1 cellular context compared by ENCODE assay signal in the genomic region with DNA sequence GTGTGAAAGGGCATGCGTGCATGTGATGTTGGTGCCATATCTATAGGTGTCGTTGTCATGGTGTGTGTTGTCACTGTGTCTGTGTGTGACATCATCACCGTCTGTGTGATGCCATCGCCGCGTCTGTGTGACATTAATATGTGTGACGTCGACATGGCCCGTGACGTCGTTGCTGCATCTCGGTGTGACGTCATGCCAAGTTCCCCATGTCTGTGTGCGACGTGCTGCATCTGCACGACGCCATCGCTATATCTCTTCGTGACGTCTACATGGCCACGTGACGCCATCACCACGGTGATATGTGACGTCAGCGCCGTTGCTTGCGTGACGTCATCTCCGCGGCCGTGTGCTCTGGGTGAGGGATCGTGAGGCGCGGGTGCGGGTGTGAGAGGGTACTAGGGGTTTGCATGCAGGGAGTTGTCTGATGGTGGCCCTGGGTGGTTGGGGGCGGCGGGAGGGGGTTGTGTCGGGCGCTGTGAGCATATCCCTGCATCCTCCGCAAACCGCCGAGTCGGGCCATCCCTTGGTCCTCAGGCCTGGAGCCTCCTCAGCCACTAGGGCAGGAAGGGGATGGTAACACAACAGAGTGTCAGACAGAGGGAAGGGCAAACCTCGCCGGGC.
A peak's percentile ranks its signal among the peaks of the same experiment; 100 is the strongest.
TF ChIP-seq lines count a peak whose summit lies in the region.

No MANE protein-coding gene starts in this region.

TF ChIP-seq in K562, 482 proteins besides CTCF, POLR2A, EP300 and RAD21 (continued from another document and continues in another):
- TF ChIP-seq, protein P1, sequence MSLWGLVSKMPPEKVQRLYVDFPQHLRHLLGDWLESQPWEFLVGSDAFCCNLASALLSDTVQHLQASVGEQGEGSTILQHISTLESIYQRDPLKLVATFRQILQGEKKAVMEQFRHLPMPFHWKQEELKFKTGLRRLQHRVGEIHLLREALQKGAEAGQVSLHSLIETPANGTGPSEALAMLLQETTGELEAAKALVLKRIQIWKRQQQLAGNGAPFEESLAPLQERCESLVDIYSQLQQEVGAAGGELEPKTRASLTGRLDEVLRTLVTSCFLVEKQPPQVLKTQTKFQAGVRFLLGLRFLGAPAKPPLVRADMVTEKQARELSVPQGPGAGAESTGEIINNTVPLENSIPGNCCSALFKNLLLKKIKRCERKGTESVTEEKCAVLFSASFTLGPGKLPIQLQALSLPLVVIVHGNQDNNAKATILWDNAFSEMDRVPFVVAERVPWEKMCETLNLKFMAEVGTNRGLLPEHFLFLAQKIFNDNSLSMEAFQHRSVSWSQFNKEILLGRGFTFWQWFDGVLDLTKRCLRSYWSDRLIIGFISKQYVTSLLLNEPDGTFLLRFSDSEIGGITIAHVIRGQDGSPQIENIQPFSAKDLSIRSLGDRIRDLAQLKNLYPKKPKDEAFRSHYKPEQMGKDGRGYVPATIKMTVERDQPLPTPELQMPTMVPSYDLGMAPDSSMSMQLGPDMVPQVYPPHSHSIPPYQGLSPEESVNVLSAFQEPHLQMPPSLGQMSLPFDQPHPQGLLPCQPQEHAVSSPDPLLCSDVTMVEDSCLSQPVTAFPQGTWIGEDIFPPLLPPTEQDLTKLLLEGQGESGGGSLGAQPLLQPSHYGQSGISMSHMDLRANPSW (CRISPR knock-in tag; IDR thresholded peaks at IDR 0.05) = 0 out of 2 replicates have a peak, but pooled peaks have one; percentile 47
- peak; percentile 91; the same call in 1 of the 2 replicates for TF ChIP-seq ZC3H11A (IDR thresholded peaks at IDR 0.05; ENCODE audit: low read depth, low read length)
- 0 out of 4 replicates have a peak, but pooled peaks of 1 of the 2 experiments have one; percentile 58 for TF ChIP-seq ARNT (IDR thresholded peaks at IDR 0.05)
- TF ChIP-seq ZNF224 (CRISPR knock-in tag; IDR thresholded peaks at IDR 0.05) = no peak
- TF ChIP-seq, protein P2, sequence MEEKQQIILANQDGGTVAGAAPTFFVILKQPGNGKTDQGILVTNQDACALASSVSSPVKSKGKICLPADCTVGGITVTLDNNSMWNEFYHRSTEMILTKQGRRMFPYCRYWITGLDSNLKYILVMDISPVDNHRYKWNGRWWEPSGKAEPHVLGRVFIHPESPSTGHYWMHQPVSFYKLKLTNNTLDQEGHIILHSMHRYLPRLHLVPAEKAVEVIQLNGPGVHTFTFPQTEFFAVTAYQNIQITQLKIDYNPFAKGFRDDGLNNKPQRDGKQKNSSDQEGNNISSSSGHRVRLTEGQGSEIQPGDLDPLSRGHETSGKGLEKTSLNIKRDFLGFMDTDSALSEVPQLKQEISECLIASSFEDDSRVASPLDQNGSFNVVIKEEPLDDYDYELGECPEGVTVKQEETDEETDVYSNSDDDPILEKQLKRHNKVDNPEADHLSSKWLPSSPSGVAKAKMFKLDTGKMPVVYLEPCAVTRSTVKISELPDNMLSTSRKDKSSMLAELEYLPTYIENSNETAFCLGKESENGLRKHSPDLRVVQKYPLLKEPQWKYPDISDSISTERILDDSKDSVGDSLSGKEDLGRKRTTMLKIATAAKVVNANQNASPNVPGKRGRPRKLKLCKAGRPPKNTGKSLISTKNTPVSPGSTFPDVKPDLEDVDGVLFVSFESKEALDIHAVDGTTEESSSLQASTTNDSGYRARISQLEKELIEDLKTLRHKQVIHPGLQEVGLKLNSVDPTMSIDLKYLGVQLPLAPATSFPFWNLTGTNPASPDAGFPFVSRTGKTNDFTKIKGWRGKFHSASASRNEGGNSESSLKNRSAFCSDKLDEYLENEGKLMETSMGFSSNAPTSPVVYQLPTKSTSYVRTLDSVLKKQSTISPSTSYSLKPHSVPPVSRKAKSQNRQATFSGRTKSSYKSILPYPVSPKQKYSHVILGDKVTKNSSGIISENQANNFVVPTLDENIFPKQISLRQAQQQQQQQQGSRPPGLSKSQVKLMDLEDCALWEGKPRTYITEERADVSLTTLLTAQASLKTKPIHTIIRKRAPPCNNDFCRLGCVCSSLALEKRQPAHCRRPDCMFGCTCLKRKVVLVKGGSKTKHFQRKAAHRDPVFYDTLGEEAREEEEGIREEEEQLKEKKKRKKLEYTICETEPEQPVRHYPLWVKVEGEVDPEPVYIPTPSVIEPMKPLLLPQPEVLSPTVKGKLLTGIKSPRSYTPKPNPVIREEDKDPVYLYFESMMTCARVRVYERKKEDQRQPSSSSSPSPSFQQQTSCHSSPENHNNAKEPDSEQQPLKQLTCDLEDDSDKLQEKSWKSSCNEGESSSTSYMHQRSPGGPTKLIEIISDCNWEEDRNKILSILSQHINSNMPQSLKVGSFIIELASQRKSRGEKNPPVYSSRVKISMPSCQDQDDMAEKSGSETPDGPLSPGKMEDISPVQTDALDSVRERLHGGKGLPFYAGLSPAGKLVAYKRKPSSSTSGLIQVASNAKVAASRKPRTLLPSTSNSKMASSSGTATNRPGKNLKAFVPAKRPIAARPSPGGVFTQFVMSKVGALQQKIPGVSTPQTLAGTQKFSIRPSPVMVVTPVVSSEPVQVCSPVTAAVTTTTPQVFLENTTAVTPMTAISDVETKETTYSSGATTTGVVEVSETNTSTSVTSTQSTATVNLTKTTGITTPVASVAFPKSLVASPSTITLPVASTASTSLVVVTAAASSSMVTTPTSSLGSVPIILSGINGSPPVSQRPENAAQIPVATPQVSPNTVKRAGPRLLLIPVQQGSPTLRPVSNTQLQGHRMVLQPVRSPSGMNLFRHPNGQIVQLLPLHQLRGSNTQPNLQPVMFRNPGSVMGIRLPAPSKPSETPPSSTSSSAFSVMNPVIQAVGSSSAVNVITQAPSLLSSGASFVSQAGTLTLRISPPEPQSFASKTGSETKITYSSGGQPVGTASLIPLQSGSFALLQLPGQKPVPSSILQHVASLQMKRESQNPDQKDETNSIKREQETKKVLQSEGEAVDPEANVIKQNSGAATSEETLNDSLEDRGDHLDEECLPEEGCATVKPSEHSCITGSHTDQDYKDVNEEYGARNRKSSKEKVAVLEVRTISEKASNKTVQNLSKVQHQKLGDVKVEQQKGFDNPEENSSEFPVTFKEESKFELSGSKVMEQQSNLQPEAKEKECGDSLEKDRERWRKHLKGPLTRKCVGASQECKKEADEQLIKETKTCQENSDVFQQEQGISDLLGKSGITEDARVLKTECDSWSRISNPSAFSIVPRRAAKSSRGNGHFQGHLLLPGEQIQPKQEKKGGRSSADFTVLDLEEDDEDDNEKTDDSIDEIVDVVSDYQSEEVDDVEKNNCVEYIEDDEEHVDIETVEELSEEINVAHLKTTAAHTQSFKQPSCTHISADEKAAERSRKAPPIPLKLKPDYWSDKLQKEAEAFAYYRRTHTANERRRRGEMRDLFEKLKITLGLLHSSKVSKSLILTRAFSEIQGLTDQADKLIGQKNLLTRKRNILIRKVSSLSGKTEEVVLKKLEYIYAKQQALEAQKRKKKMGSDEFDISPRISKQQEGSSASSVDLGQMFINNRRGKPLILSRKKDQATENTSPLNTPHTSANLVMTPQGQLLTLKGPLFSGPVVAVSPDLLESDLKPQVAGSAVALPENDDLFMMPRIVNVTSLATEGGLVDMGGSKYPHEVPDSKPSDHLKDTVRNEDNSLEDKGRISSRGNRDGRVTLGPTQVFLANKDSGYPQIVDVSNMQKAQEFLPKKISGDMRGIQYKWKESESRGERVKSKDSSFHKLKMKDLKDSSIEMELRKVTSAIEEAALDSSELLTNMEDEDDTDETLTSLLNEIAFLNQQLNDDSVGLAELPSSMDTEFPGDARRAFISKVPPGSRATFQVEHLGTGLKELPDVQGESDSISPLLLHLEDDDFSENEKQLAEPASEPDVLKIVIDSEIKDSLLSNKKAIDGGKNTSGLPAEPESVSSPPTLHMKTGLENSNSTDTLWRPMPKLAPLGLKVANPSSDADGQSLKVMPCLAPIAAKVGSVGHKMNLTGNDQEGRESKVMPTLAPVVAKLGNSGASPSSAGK (IDR thresholded peaks at IDR 0.05) = peak; percentile 64; the same call in 1 of the 2 replicates
- TF ChIP-seq ZNF561 (CRISPR knock-in tag; conservative IDR thresholded peaks at IDR 0.05) = no peak
- TF ChIP-seq, protein P3, sequence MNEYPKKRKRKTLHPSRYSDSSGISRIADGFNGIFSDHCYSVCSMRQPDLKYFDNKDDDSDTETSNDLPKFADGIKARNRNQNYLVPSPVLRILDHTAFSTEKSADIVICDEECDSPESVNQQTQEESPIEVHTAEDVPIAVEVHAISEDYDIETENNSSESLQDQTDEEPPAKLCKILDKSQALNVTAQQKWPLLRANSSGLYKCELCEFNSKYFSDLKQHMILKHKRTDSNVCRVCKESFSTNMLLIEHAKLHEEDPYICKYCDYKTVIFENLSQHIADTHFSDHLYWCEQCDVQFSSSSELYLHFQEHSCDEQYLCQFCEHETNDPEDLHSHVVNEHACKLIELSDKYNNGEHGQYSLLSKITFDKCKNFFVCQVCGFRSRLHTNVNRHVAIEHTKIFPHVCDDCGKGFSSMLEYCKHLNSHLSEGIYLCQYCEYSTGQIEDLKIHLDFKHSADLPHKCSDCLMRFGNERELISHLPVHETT (CRISPR knock-in tag; conservative IDR thresholded peaks at IDR 0.05 in 1 of 2, IDR thresholded peaks at IDR 0.05 in 1 of 2) = no peak
- TF ChIP-seq RBBP5 (IDR thresholded peaks at IDR 0.05; ENCODE audit: borderline replicate concordance, insufficient read depth, low read length, poor library complexity, severe bottlenecking) = no peak
- TF ChIP-seq CEBPG (CRISPR knock-in tag; IDR thresholded peaks at IDR 0.05) = peak; percentile 77
- TF ChIP-seq CEBPG (tag; conservative IDR thresholded peaks at IDR 0.05 in 1 of 2, IDR thresholded peaks at IDR 0.05 in 1 of 2) = no peak
- peak; percentile 59 for TF ChIP-seq RAD51 (IDR thresholded peaks at IDR 0.05; ENCODE audit: borderline replicate concordance, low read depth)
- TF ChIP-seq CHD4 (IDR thresholded peaks at IDR 0.05; ENCODE audit: insufficient read depth, insufficient replicate concordance, low read depth, low read length, poor library complexity, severe bottlenecking) = no peak
- TF ChIP-seq, protein P4, sequence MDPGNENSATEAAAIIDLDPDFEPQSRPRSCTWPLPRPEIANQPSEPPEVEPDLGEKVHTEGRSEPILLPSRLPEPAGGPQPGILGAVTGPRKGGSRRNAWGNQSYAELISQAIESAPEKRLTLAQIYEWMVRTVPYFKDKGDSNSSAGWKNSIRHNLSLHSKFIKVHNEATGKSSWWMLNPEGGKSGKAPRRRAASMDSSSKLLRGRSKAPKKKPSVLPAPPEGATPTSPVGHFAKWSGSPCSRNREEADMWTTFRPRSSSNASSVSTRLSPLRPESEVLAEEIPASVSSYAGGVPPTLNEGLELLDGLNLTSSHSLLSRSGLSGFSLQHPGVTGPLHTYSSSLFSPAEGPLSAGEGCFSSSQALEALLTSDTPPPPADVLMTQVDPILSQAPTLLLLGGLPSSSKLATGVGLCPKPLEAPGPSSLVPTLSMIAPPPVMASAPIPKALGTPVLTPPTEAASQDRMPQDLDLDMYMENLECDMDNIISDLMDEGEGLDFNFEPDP (CRISPR knock-in tag; IDR thresholded peaks at IDR 0.05) = no peak
- TF ChIP-seq KHSRP (IDR thresholded peaks at IDR 0.05) = peak; percentile 99
- peak; percentile 47; the same call in 1 of the 2 replicates for TF ChIP-seq SMARCA5 (IDR thresholded peaks at IDR 0.05)
- TF ChIP-seq MTA3 (IDR thresholded peaks at IDR 0.05; ENCODE audit: borderline replicate concordance) = peak; percentile 100
- TF ChIP-seq, protein P5, sequence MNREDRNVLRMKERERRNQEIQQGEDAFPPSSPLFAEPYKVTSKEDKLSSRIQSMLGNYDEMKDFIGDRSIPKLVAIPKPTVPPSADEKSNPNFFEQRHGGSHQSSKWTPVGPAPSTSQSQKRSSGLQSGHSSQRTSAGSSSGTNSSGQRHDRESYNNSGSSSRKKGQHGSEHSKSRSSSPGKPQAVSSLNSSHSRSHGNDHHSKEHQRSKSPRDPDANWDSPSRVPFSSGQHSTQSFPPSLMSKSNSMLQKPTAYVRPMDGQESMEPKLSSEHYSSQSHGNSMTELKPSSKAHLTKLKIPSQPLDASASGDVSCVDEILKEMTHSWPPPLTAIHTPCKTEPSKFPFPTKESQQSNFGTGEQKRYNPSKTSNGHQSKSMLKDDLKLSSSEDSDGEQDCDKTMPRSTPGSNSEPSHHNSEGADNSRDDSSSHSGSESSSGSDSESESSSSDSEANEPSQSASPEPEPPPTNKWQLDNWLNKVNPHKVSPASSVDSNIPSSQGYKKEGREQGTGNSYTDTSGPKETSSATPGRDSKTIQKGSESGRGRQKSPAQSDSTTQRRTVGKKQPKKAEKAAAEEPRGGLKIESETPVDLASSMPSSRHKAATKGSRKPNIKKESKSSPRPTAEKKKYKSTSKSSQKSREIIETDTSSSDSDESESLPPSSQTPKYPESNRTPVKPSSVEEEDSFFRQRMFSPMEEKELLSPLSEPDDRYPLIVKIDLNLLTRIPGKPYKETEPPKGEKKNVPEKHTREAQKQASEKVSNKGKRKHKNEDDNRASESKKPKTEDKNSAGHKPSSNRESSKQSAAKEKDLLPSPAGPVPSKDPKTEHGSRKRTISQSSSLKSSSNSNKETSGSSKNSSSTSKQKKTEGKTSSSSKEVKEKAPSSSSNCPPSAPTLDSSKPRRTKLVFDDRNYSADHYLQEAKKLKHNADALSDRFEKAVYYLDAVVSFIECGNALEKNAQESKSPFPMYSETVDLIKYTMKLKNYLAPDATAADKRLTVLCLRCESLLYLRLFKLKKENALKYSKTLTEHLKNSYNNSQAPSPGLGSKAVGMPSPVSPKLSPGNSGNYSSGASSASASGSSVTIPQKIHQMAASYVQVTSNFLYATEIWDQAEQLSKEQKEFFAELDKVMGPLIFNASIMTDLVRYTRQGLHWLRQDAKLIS (CRISPR knock-in tag; IDR thresholded peaks at IDR 0.05) = no peak
- TF ChIP-seq NCOA1 (IDR thresholded peaks at IDR 0.05; ENCODE audit: low read depth) = peak; percentile 100
- TF ChIP-seq CBX2 (IDR thresholded peaks at IDR 0.05; ENCODE audit: insufficient read depth, low read length, poor library complexity, severe bottlenecking) = no peak
- TF ChIP-seq SMARCE1 (IDR thresholded peaks at IDR 0.05) = no peak
- TF ChIP-seq TEAD2 (tag; IDR thresholded peaks at IDR 0.05) = no peak
- TF ChIP-seq NFIC (IDR thresholded peaks at IDR 0.05) = peak; percentile 33; the same call in 1 of the 2 replicates
- peak in 1 of 2 experiments; percentile 97; a peak in 2 of 4 replicates for TF ChIP-seq CSDE1 (IDR thresholded peaks at IDR 0.05)
- TF ChIP-seq PTBP1 (IDR thresholded peaks at IDR 0.05; ENCODE audit: low read depth, low read length) = no peak
- no peak for TF ChIP-seq SRSF9 (IDR thresholded peaks at IDR 0.05; ENCODE audit: borderline replicate concordance, low read depth, low read length)
- TF ChIP-seq RBM17 (IDR thresholded peaks at IDR 0.05; ENCODE audit: borderline replicate concordance, low read depth, low read length) = no peak
- peak; percentile 88 for TF ChIP-seq ATF1 (CRISPR knock-in tag; IDR thresholded peaks at IDR 0.05)
- peak; percentile 100 for TF ChIP-seq ATF1 (tag; IDR thresholded peaks at IDR 0.05)
- TF ChIP-seq CHD2 (IDR thresholded peaks at IDR 0.05; ENCODE audit: low read depth, low read length) = no peak
- TF ChIP-seq, protein P6, sequence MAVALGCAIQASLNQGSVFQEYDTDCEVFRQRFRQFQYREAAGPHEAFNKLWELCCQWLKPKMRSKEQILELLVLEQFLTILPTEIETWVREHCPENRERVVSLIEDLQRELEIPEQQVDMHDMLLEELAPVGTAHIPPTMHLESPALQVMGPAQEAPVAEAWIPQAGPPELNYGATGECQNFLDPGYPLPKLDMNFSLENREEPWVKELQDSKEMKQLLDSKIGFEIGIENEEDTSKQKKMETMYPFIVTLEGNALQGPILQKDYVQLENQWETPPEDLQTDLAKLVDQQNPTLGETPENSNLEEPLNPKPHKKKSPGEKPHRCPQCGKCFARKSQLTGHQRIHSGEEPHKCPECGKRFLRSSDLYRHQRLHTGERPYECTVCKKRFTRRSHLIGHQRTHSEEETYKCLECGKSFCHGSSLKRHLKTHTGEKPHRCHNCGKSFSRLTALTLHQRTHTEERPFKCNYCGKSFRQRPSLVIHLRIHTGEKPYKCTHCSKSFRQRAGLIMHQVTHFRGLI (CRISPR knock-in tag; IDR thresholded peaks at IDR 0.05) = no peak
- peak; percentile 73 for TF ChIP-seq NR2C2 (CRISPR knock-in tag; IDR thresholded peaks at IDR 0.05)
- no peak for TF ChIP-seq NR2C2 (tag; IDR thresholded peaks at IDR 0.05)
- TF ChIP-seq YBX1 (IDR thresholded peaks at IDR 0.05) = no peak
